ENCODE assay signal across 11 cellular contexts in genomic region chr9:128372784-128373183, GRCh38. TPM values are rescaled to one million over a fixed set of nuclear protein-coding genes. Genes with fewer than 3 reads are reported as not detected.
A peak's percentile ranks its signal among the peaks of the same experiment; 100 is the strongest.
DNase-seq lines count a peak whose midpoint lies in the region; ATAC-seq and TF ChIP-seq lines count a peak whose summit lies in the region.
"Had no signal": no experiment of that assay in that cellular context is flagged by ENCODE, and none has a peak within 500 bp of the region (broad histone marks: within the 10 kb centered on the region; RNA-seq: fewer than 3 reads in every experiment).

No MANE protein-coding gene starts in this region.

- H3K36me3 ChIP-seq in CD4-positive, CD25-positive, alpha-beta regulatory T cell (ENCODE audit: control insufficient read depth, insufficient read depth, low read length): peaks cover 12% of the 10 kb centered on the region

- no peak overlapping the region for H3K27ac ChIP-seq in CD4-positive, CD25-positive, alpha-beta regulatory T cell (ENCODE audit: insufficient read depth, low read length, poor library complexity, severe bottlenecking)
- peak overlapping the region; percentile 98 for H3K27ac ChIP-seq in caudate nucleus (ENCODE audit: low read depth, low read length)
- H3K27ac ChIP-seq: lower lobe of right lung had no signal

- peaks cover 21% of the 10 kb centered on the region for H3K4me1 ChIP-seq in CD4-positive, CD25-positive, alpha-beta regulatory T cell (ENCODE audit: control insufficient read depth, insufficient read depth, low read length, poor library complexity, severe bottlenecking)

- H3K4me3 ChIP-seq in CD4-positive, CD25-positive, alpha-beta regulatory T cell (ENCODE audit: low read depth, low read length): no peak overlapping the region
- peak overlapping the region; percentile 92 for H3K4me3 ChIP-seq in LNCaP clone FGC (ENCODE audit: low read depth, low read length)

- peaks cover 7% of the 10 kb centered on the region for H3K36me3 Mint-ChIP-seq in CD4-positive, CD25-positive, alpha-beta regulatory T cell
- peaks cover 0 to 29% (median 3%) of the 10 kb centered on the region in 3 donors for H3K36me3 Mint-ChIP-seq in naive thymus-derived CD8-positive, alpha-beta T cell

- peak overlapping the region; percentile 94 to 100 (median 97) for H3K4me3 Mint-ChIP-seq in CD4-positive, CD25-positive, alpha-beta regulatory T cell
- H3K4me3 Mint-ChIP-seq in naive thymus-derived CD8-positive, alpha-beta T cell: peak overlapping the region; percentile 89 to 99 (median 97)

- H3K27me3 ChIP-seq in CD4-positive, CD25-positive, alpha-beta regulatory T cell (ENCODE audit: control insufficient read depth, insufficient read depth, low read length): no peaks in the 10 kb centered on the region

- ATAC-seq in CD4-positive, CD25-positive, alpha-beta regulatory T cell (ENCODE audit: low read depth in 2 of 2): no peak
- ATAC-seq in naive thymus-derived CD8-positive, alpha-beta T cell: no peak
- ATAC-seq in GM21447 (IDR thresholded peaks at IDR 0.05; ENCODE audit: unreplicated experiment) (no peak), GM18907 (IDR thresholded peaks at IDR 0.05; ENCODE audit: unreplicated experiment) (no peak), GM21423 (IDR thresholded peaks at IDR 0.05; ENCODE audit: unreplicated experiment) (no peak)
- ATAC-seq: lower lobe of right lung had no signal

- POLR2A ChIA-PET in naive thymus-derived CD8-positive, alpha-beta T cell (lab: Charles Lee): interaction anchor here (1.8 kb wide), 1 partner anchor 11 kb away, joined by 5 read pairs; no protein-coding TSS in a partner anchor
- POLR2A ChIA-PET in GM10248 (lab: Yijun Ruan, JAX): interaction anchor here (0.6 kb wide), 1 partner anchor 180 kb away, joined by 5 read pairs; no protein-coding TSS in a partner anchor

- no peaks in the 10 kb centered on the region for H3K9me3 Mint-ChIP-seq in CD4-positive, CD25-positive, alpha-beta regulatory T cell
- no peaks in the 10 kb centered on the region for H3K9me3 Mint-ChIP-seq in naive thymus-derived CD8-positive, alpha-beta T cell

- CTCF ChIA-PET in GM10248 (lab: Yijun Ruan, JAX): interaction anchor here (2.4 to 3.8 kb wide), 2 partner anchors 11 to 39 kb away, joined by 7 to 55 read pairs; no protein-coding TSS in a partner anchor

- TF ChIP-seq CTCF in LNCaP clone FGC (IDR thresholded peaks at IDR 0.05; ENCODE audit: control insufficient read depth, extremely low read depth, insufficient read depth) (no peak), GM10248 (IDR thresholded peaks at IDR 0.05; ENCODE audit: control extremely low read depth, extremely low read depth, low read depth, missing control alignments) (no peak)

- H3K27ac Mint-ChIP-seq in CD4-positive, CD25-positive, alpha-beta regulatory T cell: peak overlapping the region in 1 of 3 donors; percentile 98
- H3K27ac Mint-ChIP-seq in naive thymus-derived CD8-positive, alpha-beta T cell: peak overlapping the region in 8 of 10 donors; percentile 9 to 99 (median 97)

- H3K27me3 Mint-ChIP-seq in CD4-positive, CD25-positive, alpha-beta regulatory T cell: no peaks in the 10 kb centered on the region
- H3K27me3 Mint-ChIP-seq in naive thymus-derived CD8-positive, alpha-beta T cell: no peaks in the 10 kb centered on the region

- DNase-seq in CD4-positive, CD25-positive, alpha-beta regulatory T cell: no peak
- DNase-seq in LNCaP clone FGC (ENCODE audit: low read depth) (no peak), caudate nucleus (lab: John Stamatoyannopoulos, UW) (no peak), GM10248 (ENCODE audit: extremely low spot score) (no peak)
- no peak for DNase-seq in naive thymus-derived CD8-positive, alpha-beta T cell
- DNase-seq: cortex of kidney; lower lobe of right lung; stimulated activated CD4-positive, alpha-beta T cell treated with anti-CD3 and anti-CD28 coated beads, Interleukin-4, amount 100 ng/mL, for 4 hours had no signal

- peaks cover 0 to 48% (median 28%) of the 10 kb centered on the region in 4 donors for H3K4me1 Mint-ChIP-seq in CD4-positive, CD25-positive, alpha-beta regulatory T cell
- H3K4me1 Mint-ChIP-seq in naive thymus-derived CD8-positive, alpha-beta T cell: peaks cover 19 to 43% (median 36%) of the 10 kb centered on the region in 4 donors

- H3K9me3 ChIP-seq in CD4-positive, CD25-positive, alpha-beta regulatory T cell (ENCODE audit: control insufficient read depth in 2 of 2, low read length in 2 of 2): no peaks in the 10 kb centered on the region
- H3K9me3 ChIP-seq: lower lobe of right lung had no signal

RNA-seq across cellular contexts. Expression of gene URM1, which starts 1.6 kb away (rescaled TPM):
- 46.2 TPM for total RNA-seq in CD4-positive, CD25-positive, alpha-beta regulatory T cell
- polyA plus RNA-seq in CD4-positive, CD25-positive, alpha-beta regulatory T cell: 10 to 100 TPM; 47.4 to 60.7 (median 53.2) TPM
- 10 to 100 TPM; 44.5 to 47.5 TPM for total RNA-seq in naive thymus-derived CD8-positive, alpha-beta T cell
- 10 to 100 TPM; 49.3 to 66.4 (median 61.0) TPM for polyA plus RNA-seq in naive thymus-derived CD8-positive, alpha-beta T cell

RNA-seq across cellular contexts. Expression of gene SLC27A4, which starts 32.5 kb away (rescaled TPM):
- 8.6 TPM for total RNA-seq in CD4-positive, CD25-positive, alpha-beta regulatory T cell
- 1 to 10 TPM; 5.5 to 8.7 (median 6.4) TPM for polyA plus RNA-seq in CD4-positive, CD25-positive, alpha-beta regulatory T cell
- total RNA-seq in naive thymus-derived CD8-positive, alpha-beta T cell: 10 to 100 TPM; 13.1 to 13.5 TPM
- 1 to 10 TPM; 5.0 to 7.0 (median 6.3) TPM for polyA plus RNA-seq in naive thymus-derived CD8-positive, alpha-beta T cell

RNA-seq across cellular contexts. Expression of gene CERCAM, which starts 47.9 kb away (rescaled TPM):
- total RNA-seq in CD4-positive, CD25-positive, alpha-beta regulatory T cell: 0.12 TPM
- not detected for polyA plus RNA-seq in CD4-positive, CD25-positive, alpha-beta regulatory T cell
- total RNA-seq in naive thymus-derived CD8-positive, alpha-beta T cell: 1 to 10 TPM; 1.3 to 1.7 TPM
- under 1 TPM; 0.14 to 0.90 (median 0.51) TPM for polyA plus RNA-seq in naive thymus-derived CD8-positive, alpha-beta T cell

RNA-seq across cellular contexts. Expression of gene COQ4, which starts 50.1 kb away (rescaled TPM):
- 30.4 TPM for total RNA-seq in CD4-positive, CD25-positive, alpha-beta regulatory T cell
- polyA plus RNA-seq in CD4-positive, CD25-positive, alpha-beta regulatory T cell: 10 to 100 TPM; 30.4 to 41.3 (median 33.8) TPM
- total RNA-seq in naive thymus-derived CD8-positive, alpha-beta T cell: 10 to 100 TPM; 45.6 to 46.5 TPM
- polyA plus RNA-seq in naive thymus-derived CD8-positive, alpha-beta T cell: 10 to 100 TPM; 26.4 to 43.4 (median 33.4) TPM

RNA-seq across cellular contexts. Expression of gene TRUB2, which starts 50.5 kb away (rescaled TPM):
- 8.2 TPM for total RNA-seq in CD4-positive, CD25-positive, alpha-beta regulatory T cell
- 10 to 100 TPM; 21.7 to 26.8 (median 24.3) TPM for polyA plus RNA-seq in CD4-positive, CD25-positive, alpha-beta regulatory T cell
- total RNA-seq in naive thymus-derived CD8-positive, alpha-beta T cell: 10 to 100 TPM; 20.7 to 25.4 TPM
- 10 to 100 TPM; 24.7 to 30.0 (median 28.9) TPM for polyA plus RNA-seq in naive thymus-derived CD8-positive, alpha-beta T cell
